Comparison of ENCODE assay signal across 27 cellular contexts in the genomic region with DNA sequence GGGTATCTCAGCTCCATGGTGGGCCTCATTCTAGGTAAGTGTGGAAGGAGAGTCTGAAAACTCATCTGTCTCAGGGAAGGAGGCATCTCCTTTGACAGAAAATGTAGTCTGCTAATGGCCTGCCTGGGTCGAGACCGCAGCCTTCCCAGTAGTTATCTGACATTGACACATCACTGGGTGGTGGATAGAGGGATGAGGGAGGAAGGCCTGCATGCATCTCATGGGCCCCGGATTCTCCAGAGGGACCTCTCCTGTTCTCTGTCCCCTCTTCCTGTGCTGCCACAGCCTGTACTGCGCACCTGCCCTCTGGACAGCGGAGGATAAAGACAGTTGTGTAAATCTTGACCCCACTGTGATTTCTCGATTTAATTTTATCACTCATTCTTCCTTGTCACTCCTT. TPM values are rescaled to one million over a fixed set of nuclear protein-coding genes. Genes with fewer than 3 reads are reported as not detected.
A peak's percentile ranks its signal among the peaks of the same experiment; 100 is the strongest.
DNase-seq lines count a peak whose midpoint lies in the region; ATAC-seq and TF ChIP-seq lines count a peak whose summit lies in the region.
"Had no signal": no experiment of that assay in that cellular context is flagged by ENCODE, and none has a peak within 500 bp of the region (broad histone marks: within the 10 kb centered on the region; RNA-seq: fewer than 3 reads in every experiment).

No MANE protein-coding gene starts in this region.

- H3K27me3 Mint-ChIP-seq in activated CD4-positive, alpha-beta T cell treated with anti-CD3 and anti-CD28 coated beads, Interleukin-2, amount 10 ng/mL, durations not matched to agents 7 days and 5 days = no peaks in the 10 kb centered on the region
- peaks cover 4% of the 10 kb centered on the region for H3K27me3 Mint-ChIP-seq in CD4-positive, CD25-positive, alpha-beta regulatory T cell
- no peaks in the 10 kb centered on the region for H3K27me3 Mint-ChIP-seq in endodermal cell (ENCODE audit: insufficient read depth)
- H3K27me3 Mint-ChIP-seq: activated B cell treated with CpG ODN at 0.5 μM for 24 hours had no signal

- peaks cover 6% of the 10 kb centered on the region for H3K79me2 ChIP-seq in trophoblast cell (ENCODE audit: control insufficient read depth, insufficient read depth, low read length, poor library complexity)

- no peak overlapping the region for H3K18ac ChIP-seq in trophoblast cell (ENCODE audit: low read length)

- no peak for ATAC-seq in CD4-positive, CD25-positive, alpha-beta regulatory T cell (ENCODE audit: low read depth in 2 of 2)
- ATAC-seq: esophagus mucosa, pancreas had no signal

- H3K4me1 ChIP-seq in CD4-positive, CD25-positive, alpha-beta regulatory T cell (ENCODE audit: control insufficient read depth, insufficient read depth, low read length, poor library complexity, severe bottlenecking) = peaks cover 61% of the 10 kb centered on the region
- peaks cover 2% of the 10 kb centered on the region for H3K4me1 ChIP-seq in endodermal cell (ENCODE audit: control insufficient read depth, insufficient read depth, low read length)
- peaks cover 10 to 19% of the 10 kb centered on the region in 2 experiments for H3K4me1 ChIP-seq in trophoblast cell (ENCODE audit: control insufficient read depth in 1 of 2, insufficient read depth in 2 of 2, low read length in 2 of 2)

- CTCF ChIA-PET in activated CD4-positive, alpha-beta T cell treated with anti-CD3 and anti-CD28 coated beads, Interleukin-2, amount 10 ng/mL, durations not matched to agents 7 days and 5 days (lab: Charles Lee) = interaction anchor here (9.8 kb wide), 1 partner anchor 24 kb away, joined by 93 read pairs; no protein-coding TSS in a partner anchor

- no peak overlapping the region for H3K23ac ChIP-seq in trophoblast cell (ENCODE audit: low read length)

- no peak for DNase-seq in activated CD4-positive, alpha-beta T cell treated with anti-CD3 and anti-CD28 coated beads, Interleukin-2, amount 10 ng/mL, durations not matched to agents 7 days and 5 days
- no peak for DNase-seq in activated CD4-positive, alpha-beta T cell treated with anti-CD3 and anti-CD28 coated beads for 4 hours
- no peak for DNase-seq in CD4-positive, CD25-positive, alpha-beta regulatory T cell
- no peak for DNase-seq in endodermal cell
- DNase-seq in trophoblast cell = no peak
- DNase-seq in UCSD-AML1 (lab: John Stamatoyannopoulos, UW; ENCODE audit: unreplicated experiment) = no peak
- no peak for DNase-seq in cerebellar nuclear complex (lab: John Stamatoyannopoulos, UW)
- no peak for DNase-seq in NCI-H1436 treated with DMSO at 0.1 percent for 48 hours (lab: John Stamatoyannopoulos, UW)
- DNase-seq: 8988T; activated B cell treated with CpG ODN at 0.5 μM for 24 hours; activated naive CD4-positive, alpha-beta T cell treated with anti-CD3 and anti-CD28 coated beads for 36 hours; activated T-cell treated with anti-CD3 and anti-CD28 coated beads, Interleukin-2, amount 50 U/mL, for 1 hour; AML-193; Calu3; effector CD8-positive, alpha-beta T cell; foreskin melanocyte; Karpas-422; mammary epithelial cell; MV-4-11; NCI-H1694; NCI-H526; SK-N-SH; stimulated activated CD4-positive, alpha-beta T cell treated with anti-CD3 and anti-CD28 coated beads, Interleukin-15, amount 100 ng/mL, for 24 hours; T-helper 9 cell had no signal

- no peaks in the 10 kb centered on the region for H3K9me3 Mint-ChIP-seq in activated CD4-positive, alpha-beta T cell treated with anti-CD3 and anti-CD28 coated beads, Interleukin-2, amount 10 ng/mL, durations not matched to agents 7 days and 5 days
- peaks cover 0 to 2% (median 0%) of the 10 kb centered on the region in 7 donors for H3K9me3 Mint-ChIP-seq in CD4-positive, CD25-positive, alpha-beta regulatory T cell
- H3K9me3 Mint-ChIP-seq in endodermal cell = no peaks in the 10 kb centered on the region
- H3K9me3 Mint-ChIP-seq: activated B cell treated with CpG ODN at 0.5 μM for 24 hours; activated naive CD4-positive, alpha-beta T cell treated with anti-CD3 and anti-CD28 coated beads for 36 hours had no signal

- H3K36me3 Mint-ChIP-seq in activated CD4-positive, alpha-beta T cell treated with anti-CD3 and anti-CD28 coated beads, Interleukin-2, amount 10 ng/mL, durations not matched to agents 7 days and 5 days (ENCODE audit: low read depth) = peaks cover 27% of the 10 kb centered on the region
- H3K36me3 Mint-ChIP-seq in CD4-positive, CD25-positive, alpha-beta regulatory T cell = peaks cover 43% of the 10 kb centered on the region
- H3K36me3 Mint-ChIP-seq in endodermal cell (ENCODE audit: low read depth) = peaks cover 45% of the 10 kb centered on the region

- H4K8ac ChIP-seq in trophoblast cell (ENCODE audit: low read depth, low read length) = no peak overlapping the region

- H3K9ac ChIP-seq in endodermal cell (ENCODE audit: extremely low read depth, low read length, poor library complexity, severe bottlenecking) (no peak overlapping the region), trophoblast cell (ENCODE audit: low read length) (no peak overlapping the region)
- H3K9ac ChIP-seq: SK-N-SH had no signal

- POLR2A ChIA-PET in activated CD4-positive, alpha-beta T cell treated with anti-CD3 and anti-CD28 coated beads, Interleukin-2, amount 10 ng/mL, durations not matched to agents 7 days and 5 days (lab: Charles Lee) = no interaction called here

- H3K36me3 ChIP-seq in CD4-positive, CD25-positive, alpha-beta regulatory T cell (ENCODE audit: control insufficient read depth, insufficient read depth, low read length) = peaks cover 24% of the 10 kb centered on the region
- peaks cover 21% of the 10 kb centered on the region for H3K36me3 ChIP-seq in endodermal cell (ENCODE audit: control insufficient read depth, insufficient read depth, low read length)
- peaks cover 2 to 6% of the 10 kb centered on the region in 2 experiments for H3K36me3 ChIP-seq in trophoblast cell (ENCODE audit: control insufficient read depth in 1 of 2, insufficient read depth in 2 of 2, low read length in 2 of 2)
- H3K36me3 ChIP-seq: pancreas had no signal

- H3K4me1 Mint-ChIP-seq in activated CD4-positive, alpha-beta T cell treated with anti-CD3 and anti-CD28 coated beads, Interleukin-2, amount 10 ng/mL, durations not matched to agents 7 days and 5 days = peaks cover 58% of the 10 kb centered on the region
- peaks cover 42 to 90% (median 78%) of the 10 kb centered on the region in 4 donors for H3K4me1 Mint-ChIP-seq in CD4-positive, CD25-positive, alpha-beta regulatory T cell
- H3K4me1 Mint-ChIP-seq in endodermal cell = peaks cover 67% of the 10 kb centered on the region

- no peaks in the 10 kb centered on the region for H3K27me3 ChIP-seq in CD4-positive, CD25-positive, alpha-beta regulatory T cell (ENCODE audit: control insufficient read depth, insufficient read depth, low read length)
- H3K27me3 ChIP-seq in endodermal cell (ENCODE audit: control insufficient read depth, insufficient read depth, low read length, poor library complexity, severe bottlenecking) = no peaks in the 10 kb centered on the region
- H3K27me3 ChIP-seq in trophoblast cell (ENCODE audit: insufficient read depth, low read length) = no peaks in the 10 kb centered on the region
- H3K27me3 ChIP-seq: pancreas, suprapubic skin had no signal

- peak overlapping the region; percentile 24 for H3K14ac ChIP-seq in trophoblast cell (ENCODE audit: low read length)

- H2BK5ac ChIP-seq in trophoblast cell (ENCODE audit: low read depth, low read length, poor library complexity) = no peak overlapping the region

- no peak overlapping the region for H3K4me3 Mint-ChIP-seq in activated CD4-positive, alpha-beta T cell treated with anti-CD3 and anti-CD28 coated beads, Interleukin-2, amount 10 ng/mL, durations not matched to agents 7 days and 5 days
- peak overlapping the region; percentile 56 to 83 (median 66) for H3K4me3 Mint-ChIP-seq in CD4-positive, CD25-positive, alpha-beta regulatory T cell
- peak overlapping the region; percentile 7 for H3K4me3 Mint-ChIP-seq in endodermal cell
- H3K4me3 Mint-ChIP-seq: activated B cell treated with CpG ODN at 0.5 μM for 24 hours; activated naive CD4-positive, alpha-beta T cell treated with anti-CD3 and anti-CD28 coated beads for 36 hours had no signal

- H4K91ac ChIP-seq in trophoblast cell (ENCODE audit: low read depth, low read length) = peak overlapping the region; percentile 32

- no peak overlapping the region for H3K27ac ChIP-seq in CD4-positive, CD25-positive, alpha-beta regulatory T cell (ENCODE audit: insufficient read depth, low read length, poor library complexity, severe bottlenecking)
- H3K27ac ChIP-seq in endodermal cell (ENCODE audit: low read depth, low read length) (no peak overlapping the region), trophoblast cell (ENCODE audit: low read depth, low read length) (peak overlapping the region; percentile 48)
- H3K27ac ChIP-seq: pancreas had no signal

- H3K9me3 ChIP-seq in CD4-positive, CD25-positive, alpha-beta regulatory T cell (ENCODE audit: control insufficient read depth in 2 of 2, low read length in 2 of 2) = no peaks in the 10 kb centered on the region
- no peaks in the 10 kb centered on the region for H3K9me3 ChIP-seq in endodermal cell (ENCODE audit: control insufficient read depth, low read length)
- H3K9me3 ChIP-seq in trophoblast cell (ENCODE audit: insufficient read depth, low read depth, low read length) = peaks cover 1% of the 10 kb centered on the region
- H3K9me3 ChIP-seq: pancreas, SK-N-SH, suprapubic skin had no signal

- no peak overlapping the region for H4K12ac ChIP-seq in trophoblast cell (ENCODE audit: low read depth, low read length)

- H3K27ac Mint-ChIP-seq in activated CD4-positive, alpha-beta T cell treated with anti-CD3 and anti-CD28 coated beads, Interleukin-2, amount 10 ng/mL, durations not matched to agents 7 days and 5 days = peak overlapping the region; percentile 83
- H3K27ac Mint-ChIP-seq in CD4-positive, CD25-positive, alpha-beta regulatory T cell = peak overlapping the region in 2 of 3 donors; percentile 53 to 87
- peak overlapping the region; percentile 22 for H3K27ac Mint-ChIP-seq in endodermal cell
- H3K27ac Mint-ChIP-seq: activated B cell treated with CpG ODN at 0.5 μM for 24 hours; activated naive CD4-positive, alpha-beta T cell treated with anti-CD3 and anti-CD28 coated beads for 36 hours had no signal

- no peak overlapping the region for H3K4me2 ChIP-seq in trophoblast cell (ENCODE audit: low read length)
- H3K4me2 ChIP-seq: SK-N-SH had no signal

- peak overlapping the region; percentile 21 for H2AK5ac ChIP-seq in trophoblast cell (ENCODE audit: low read length)

- H3K4me3 ChIP-seq in CD4-positive, CD25-positive, alpha-beta regulatory T cell (ENCODE audit: low read depth, low read length) = no peak overlapping the region
- H3K4me3 ChIP-seq in endodermal cell (ENCODE audit: low read length) (no peak overlapping the region), trophoblast cell (ENCODE audit: low read depth, low read length) (no peak overlapping the region)
- H3K4me3 ChIP-seq: pancreas had no signal

- TF ChIP-seq CTCF in endodermal cell (conservative IDR thresholded peaks at IDR 0.05) = no peak

- H2BK120ac ChIP-seq in trophoblast cell (ENCODE audit: insufficient read depth, low read length, poor library complexity) = no peak overlapping the region

- 89 to 97% methylated on average over 4 to 6 of the region's 6 CpGs for WGBS in endodermal cell (ENCODE audit: insufficient coverage in 1 of 2, insufficient read length in 1 of 2), 2 experiments
- WGBS in trophoblast cell (ENCODE audit: extremely low coverage, insufficient coverage, insufficient read length) = no CpG with 5 or more reads among the region's 6 CpGs

- no peak overlapping the region for H3K4ac ChIP-seq in trophoblast cell (ENCODE audit: low read depth, low read length)

- peaks cover 11% of the 10 kb centered on the region for H3K79me1 ChIP-seq in trophoblast cell (ENCODE audit: low read length)

- H2BK12ac ChIP-seq in trophoblast cell (ENCODE audit: low read length) = peak overlapping the region; percentile 41

- H2AFZ ChIP-seq in trophoblast cell (ENCODE audit: insufficient read depth, low read length, poor library complexity) = no peak overlapping the region

RNA-seq across cellular contexts. Expression of gene PCMTD2, which starts 4.7 kb away (rescaled TPM):
- 10 to 100 TPM; 68.4 to 69.3 TPM for total RNA-seq in activated CD4-positive, alpha-beta T cell treated with anti-CD3 and anti-CD28 coated beads, Interleukin-2, amount 10 ng/mL, durations not matched to agents 7 days and 5 days
- total RNA-seq in CD4-positive, CD25-positive, alpha-beta regulatory T cell = 112 TPM
- 10 to 100 TPM; 51.1 to 84.1 (median 72.4) TPM for polyA plus RNA-seq in CD4-positive, CD25-positive, alpha-beta regulatory T cell
- 100 to 1,000 TPM; 145 to 158 TPM for total RNA-seq in endodermal cell
- 57.2 TPM for polyA plus RNA-seq in endodermal cell (2013, experiment 1 of 2)
- 55.0 TPM for polyA plus RNA-seq in endodermal cell (2013, experiment 2 of 2)
- polyA plus RNA-seq in trophoblast cell (2013) = 25.8 and 26.8 TPM in 2 replicates

Comparison
In these comparisons a context has a peak if more than half of its experiments do, and no peak if none do; other contexts are left out.
1. H3K27ac Mint-ChIP-seq: peak in every context shown above with its lines; median percentile 83 in activated CD4-positive, alpha-beta T cell treated with anti-CD3 and anti-CD28 coated beads, Interleukin-2, amount 10 ng/mL, durations not matched to agents 7 days and 5 days; 70 in CD4-positive, CD25-positive, alpha-beta regulatory T cell; 22 in endodermal cell.